Comparison of ENCODE assay signal across 10 cellular contexts in the genomic region with DNA sequence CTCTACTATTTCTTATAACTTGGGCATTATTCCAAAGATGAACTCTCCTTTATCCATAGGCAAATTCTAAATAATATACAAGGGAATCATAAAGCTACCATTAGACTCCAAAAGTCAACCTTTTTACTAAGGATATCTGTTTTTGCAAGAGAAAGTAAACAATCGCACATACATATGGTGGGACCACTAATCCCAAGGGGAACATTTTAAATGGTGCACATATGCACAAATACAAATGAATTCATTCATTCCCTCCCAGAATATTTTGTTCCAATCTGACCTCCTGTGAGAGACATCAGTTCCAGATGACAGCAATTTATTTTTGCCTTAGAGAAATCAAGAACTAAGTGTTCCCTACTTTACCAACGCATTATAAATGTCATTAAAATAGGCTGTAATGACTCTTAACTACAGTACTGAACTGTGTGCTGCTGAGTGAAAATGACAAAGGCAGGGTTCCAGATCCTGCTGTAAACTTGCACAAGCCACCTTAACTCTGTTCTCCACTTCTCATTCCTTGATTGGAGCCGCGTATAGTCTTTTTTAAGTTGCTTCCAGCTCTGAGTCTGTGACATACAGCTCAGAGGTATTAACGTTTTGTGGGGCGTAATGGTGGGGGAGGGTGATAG. TPM values are rescaled to one million over a fixed set of nuclear protein-coding genes. Genes with fewer than 3 reads are reported as not detected.
DNase-seq lines count a peak whose midpoint lies in the region; ATAC-seq and TF ChIP-seq lines count a peak whose summit lies in the region.
"Had no signal": no experiment of that assay in that cellular context is flagged by ENCODE, and none has a peak within 500 bp of the region (broad histone marks: within the 10 kb centered on the region; RNA-seq: fewer than 3 reads in every experiment).

No MANE protein-coding gene starts in this region.

- peak overlapping the region; percentile 96 for H3K27ac Mint-ChIP-seq in activated CD4-positive, alpha-beta T cell treated with anti-CD3 and anti-CD28 coated beads, Interleukin-2, amount 10 ng/mL, durations not matched to agents 7 days and 5 days
- peak overlapping the region; percentile 99 for H3K27ac Mint-ChIP-seq in activated naive CD8-positive, alpha-beta T cell treated with anti-CD3 and anti-CD28 coated beads for 36 hours

- intact Hi-C loops in tibial artery (cut with DNase I; ENCODE audit: low total_unique reads) (loop anchor here (10.0 kb wide), 1 partner anchor 212 kb away; the partner anchor contains the start of gene SOD3), left colon (cut with DNase I, micrococcal nuclease) (no loop called here)

- TF ChIP-seq CTCF in tibial artery (IDR thresholded peaks at IDR 0.05): no peak

- peaks cover 0 to 62% (median 37%) of the 10 kb centered on the region in 4 donors for H3K4me1 ChIP-seq in tibial artery

- CTCF ChIA-PET in activated CD4-positive, alpha-beta T cell treated with anti-CD3 and anti-CD28 coated beads, Interleukin-2, amount 10 ng/mL, durations not matched to agents 7 days and 5 days (lab: Charles Lee): no interaction called here

- peak overlapping the region in 1 of 2 donors; percentile 98 for H3K27ac ChIP-seq in tibial artery

- H3K27me3 ChIP-seq in tibial artery: no peaks in the 10 kb centered on the region
- H3K27me3 ChIP-seq: neutrophil had no signal

- peaks cover 41% of the 10 kb centered on the region for H3K36me3 Mint-ChIP-seq in activated CD4-positive, alpha-beta T cell treated with anti-CD3 and anti-CD28 coated beads, Interleukin-2, amount 10 ng/mL, durations not matched to agents 7 days and 5 days (ENCODE audit: low read depth)
- peaks cover 55% of the 10 kb centered on the region for H3K36me3 Mint-ChIP-seq in activated naive CD8-positive, alpha-beta T cell treated with anti-CD3 and anti-CD28 coated beads for 36 hours

- H3K27me3 Mint-ChIP-seq in activated CD4-positive, alpha-beta T cell treated with anti-CD3 and anti-CD28 coated beads, Interleukin-2, amount 10 ng/mL, durations not matched to agents 7 days and 5 days: no peaks in the 10 kb centered on the region
- no peaks in the 10 kb centered on the region for H3K27me3 Mint-ChIP-seq in activated naive CD8-positive, alpha-beta T cell treated with anti-CD3 and anti-CD28 coated beads for 36 hours

- H3K9me3 ChIP-seq in iPS-18c (ENCODE audit: control insufficient read depth, insufficient read depth, low read length): no peaks in the 10 kb centered on the region
- no peaks in the 10 kb centered on the region for H3K9me3 ChIP-seq in tibial artery
- H3K9me3 ChIP-seq: neutrophil had no signal

- peak overlapping the region; percentile 93 for H3K4me3 Mint-ChIP-seq in activated CD4-positive, alpha-beta T cell treated with anti-CD3 and anti-CD28 coated beads, Interleukin-2, amount 10 ng/mL, durations not matched to agents 7 days and 5 days
- peak overlapping the region; percentile 99 for H3K4me3 Mint-ChIP-seq in activated naive CD8-positive, alpha-beta T cell treated with anti-CD3 and anti-CD28 coated beads for 36 hours

- H3K4me1 Mint-ChIP-seq in activated CD4-positive, alpha-beta T cell treated with anti-CD3 and anti-CD28 coated beads, Interleukin-2, amount 10 ng/mL, durations not matched to agents 7 days and 5 days: peaks cover 54% of the 10 kb centered on the region
- H3K4me1 Mint-ChIP-seq in activated naive CD8-positive, alpha-beta T cell treated with anti-CD3 and anti-CD28 coated beads for 36 hours: peaks cover 51% of the 10 kb centered on the region

- H3K9me3 Mint-ChIP-seq in activated CD4-positive, alpha-beta T cell treated with anti-CD3 and anti-CD28 coated beads, Interleukin-2, amount 10 ng/mL, durations not matched to agents 7 days and 5 days: no peaks in the 10 kb centered on the region
- peaks cover 2% of the 10 kb centered on the region for H3K9me3 Mint-ChIP-seq in activated naive CD8-positive, alpha-beta T cell treated with anti-CD3 and anti-CD28 coated beads for 36 hours

- POLR2A ChIA-PET in activated CD4-positive, alpha-beta T cell treated with anti-CD3 and anti-CD28 coated beads, Interleukin-2, amount 10 ng/mL, durations not matched to agents 7 days and 5 days (lab: Charles Lee): no interaction called here

- H3K4me3 ChIP-seq in iPS-18c (ENCODE audit: insufficient read depth, low read depth, low read length) (peak overlapping the region; percentile 94), tibial artery (peak overlapping the region; percentile 92 to 100)

- no peaks in the 10 kb centered on the region for H3K36me3 ChIP-seq in tibial artery
- H3K36me3 ChIP-seq: neutrophil had no signal

- ATAC-seq in left colon: no peak
- ATAC-seq in HG03175 (IDR thresholded peaks at IDR 0.05; ENCODE audit: unreplicated experiment): no peak

- no peak for DNase-seq in activated CD4-positive, alpha-beta T cell treated with anti-CD3 and anti-CD28 coated beads, Interleukin-2, amount 10 ng/mL, durations not matched to agents 7 days and 5 days
- no peak for DNase-seq in activated CD4-positive, alpha-beta T cell treated with anti-CD3 and anti-CD28 coated beads, Interleukin-2, amount 50 U/mL, for 48 hours
- DNase-seq in activated naive CD8-positive, alpha-beta T cell treated with anti-CD3 and anti-CD28 coated beads for 36 hours: no peak
- DNase-seq in tibial artery: no peak
- no peak for DNase-seq in left colon
- no peak for DNase-seq in stimulated activated naive CD4-positive, alpha-beta T cell treated with Interleukin-2 at 50 U/mL for 16 hours (lab: John Stamatoyannopoulos, UW)
- DNase-seq: NCI-H2171 had no signal

RNA-seq across cellular contexts. Expression of gene DHX15, which starts 2.0 kb away (rescaled TPM):
- total RNA-seq in activated CD4-positive, alpha-beta T cell treated with anti-CD3 and anti-CD28 coated beads, Interleukin-2, amount 10 ng/mL, durations not matched to agents 7 days and 5 days: 100 to 1,000 TPM; 185 to 187 TPM
- total RNA-seq in activated naive CD8-positive, alpha-beta T cell treated with anti-CD3 and anti-CD28 coated beads for 36 hours: 100 to 1,000 TPM; 231 to 236 TPM
- total RNA-seq in left colon: 100 to 1,000 TPM; 114 to 124 TPM
